Comparison of ENCODE assay signal across 12 cellular contexts in genomic region chr6:144330588-144330987, GRCh38. TPM values are rescaled to one million over a fixed set of nuclear protein-coding genes. Genes with fewer than 3 reads are reported as not detected.
DNase-seq lines count a peak whose midpoint lies in the region; ATAC-seq and TF ChIP-seq lines count a peak whose summit lies in the region.
"Had no signal": no experiment of that assay in that cellular context is flagged by ENCODE, and none has a peak within 500 bp of the region (broad histone marks: within the 10 kb centered on the region; RNA-seq: fewer than 3 reads in every experiment).

No MANE protein-coding gene starts in this region.

- no peak overlapping the region for H3K27ac ChIP-seq in right atrium auricular region
- peak overlapping the region; percentile 55 for H3K27ac ChIP-seq in upper lobe of right lung

- TF ChIP-seq CTCF in right atrium auricular region (IDR thresholded peaks at IDR 0.05) (no peak), upper lobe of right lung (IDR thresholded peaks at IDR 0.05) (no peak)

- H3K27me3 ChIP-seq in right atrium auricular region (no peaks in the 10 kb centered on the region), upper lobe of right lung (no peaks in the 10 kb centered on the region)

- no peak overlapping the region for H3K4me3 ChIP-seq in right atrium auricular region
- H3K4me3 ChIP-seq in upper lobe of right lung, result peak overlapping the region; percentile 37

- H3K4me1 Mint-ChIP-seq in effector memory CD8-positive, alpha-beta T cell (ENCODE audit: low read depth in 2 of 2), result peaks cover 25 to 48% of the 10 kb centered on the region in 2 donors
- H3K4me1 Mint-ChIP-seq in memory B cell, result peaks cover 39% of the 10 kb centered on the region

- ATAC-seq in Right ventricle myocardium inferior (peak; percentile 15), memory B cell (ENCODE audit: low read depth) (no peak), upper lobe of right lung (peak; percentile 93), HG02970 (IDR thresholded peaks at IDR 0.05; ENCODE audit: low FRiP score, unreplicated experiment) (no peak)
- ATAC-seq in effector memory CD8-positive, alpha-beta T cell (replicated peaks), result no peak

- DNase-seq in Right ventricle myocardium inferior (ENCODE audit: missing footprints) (no peak), right atrium auricular region (ENCODE audit: low spot score) (no peak), memory B cell (ENCODE audit: low spot score in 2 of 2) (no peak), upper lobe of right lung (peak; percentile 87), SKM-1 treated with dmso at 0.1 percent for 144 hours (lab: John Stamatoyannopoulos, UW; ENCODE audit: unreplicated experiment) (no peak), NCI-H1694 (lab: John Stamatoyannopoulos, UW) (no peak)
- DNase-seq in effector memory CD8-positive, alpha-beta T cell, result no peak
- DNase-seq: NCI-H1436; stimulated activated CD4-positive, alpha-beta T cell treated with anti-CD3 and anti-CD28 coated beads, Interleukin-4, amount 100 ng/mL, for 24 hours had no signal

- intact Hi-C loops in Right ventricle myocardium inferior (cut with DNase I), result no loop called here
- intact Hi-C loops in upper lobe of right lung (cut with DNase I), result no loop called here

- H3K4me3 Mint-ChIP-seq in effector memory CD8-positive, alpha-beta T cell, result no peak overlapping the region
- H3K4me3 Mint-ChIP-seq in memory B cell, result no peak overlapping the region
- H3K4me3 Mint-ChIP-seq: central memory CD8-positive, alpha-beta T cell had no signal

- H3K36me3 Mint-ChIP-seq in effector memory CD8-positive, alpha-beta T cell (ENCODE audit: insufficient read depth), result no peaks in the 10 kb centered on the region
- H3K36me3 Mint-ChIP-seq in memory B cell, result no peaks in the 10 kb centered on the region

- no peaks in the 10 kb centered on the region for H3K9me3 Mint-ChIP-seq in effector memory CD8-positive, alpha-beta T cell
- no peaks in the 10 kb centered on the region for H3K9me3 Mint-ChIP-seq in memory B cell
- H3K9me3 Mint-ChIP-seq: activated T-helper 2 cell treated with anti-CD3 and anti-CD28 coated beads, Interferon-gamma antibody, Interleukin-2, Interleukin-4, amounts not matched to agents 10 μg/mL and 5 μg/mL and 100 μg/mL, durations not matched to agents 14 hours and 24 hours and 36 hours; central memory CD8-positive, alpha-beta T cell had no signal

- H3K27ac Mint-ChIP-seq in effector memory CD8-positive, alpha-beta T cell, result peak overlapping the region; percentile 29 to 66
- H3K27ac Mint-ChIP-seq in memory B cell, result peak overlapping the region; percentile 31
- H3K27ac Mint-ChIP-seq: activated T-helper 2 cell treated with anti-CD3 and anti-CD28 coated beads, Interferon-gamma antibody, Interleukin-2, Interleukin-4, amounts not matched to agents 10 μg/mL and 5 μg/mL and 100 μg/mL, durations not matched to agents 14 hours and 24 hours and 36 hours had no signal

- H3K36me3 ChIP-seq in right atrium auricular region (no peaks in the 10 kb centered on the region), upper lobe of right lung (no peaks in the 10 kb centered on the region)

- H3K4me1 ChIP-seq in right atrium auricular region (peaks cover 0 to 69% of the 10 kb centered on the region in 2 donors), upper lobe of right lung (peaks cover 49% of the 10 kb centered on the region)

- H3K9me3 ChIP-seq in right atrium auricular region (no peaks in the 10 kb centered on the region), upper lobe of right lung (no peaks in the 10 kb centered on the region)

- H3K27me3 Mint-ChIP-seq in effector memory CD8-positive, alpha-beta T cell, result no peaks in the 10 kb centered on the region
- no peaks in the 10 kb centered on the region for H3K27me3 Mint-ChIP-seq in memory B cell
- H3K27me3 Mint-ChIP-seq: central memory CD8-positive, alpha-beta T cell had no signal

RNA-seq across cellular contexts. Expression of gene UTRN, which starts 45.5 kb away (rescaled TPM):
- total RNA-seq in Right ventricle myocardium inferior, result 69.2 TPM
- total RNA-seq in right atrium auricular region, result 10 to 100 TPM; 57.5 to 75.8 TPM
- 316 TPM for total RNA-seq in upper lobe of right lung

Comparison
In these comparisons a context has a peak if more than half of its experiments do, and no peak if none do; other contexts are left out.
1. ATAC-seq: peak in Right ventricle myocardium inferior (single experiment) and upper lobe of right lung (single experiment); none in effector memory CD8-positive, alpha-beta T cell (single experiment), memory B cell (single experiment) and HG02970 (single experiment).